In the genomic region with DNA sequence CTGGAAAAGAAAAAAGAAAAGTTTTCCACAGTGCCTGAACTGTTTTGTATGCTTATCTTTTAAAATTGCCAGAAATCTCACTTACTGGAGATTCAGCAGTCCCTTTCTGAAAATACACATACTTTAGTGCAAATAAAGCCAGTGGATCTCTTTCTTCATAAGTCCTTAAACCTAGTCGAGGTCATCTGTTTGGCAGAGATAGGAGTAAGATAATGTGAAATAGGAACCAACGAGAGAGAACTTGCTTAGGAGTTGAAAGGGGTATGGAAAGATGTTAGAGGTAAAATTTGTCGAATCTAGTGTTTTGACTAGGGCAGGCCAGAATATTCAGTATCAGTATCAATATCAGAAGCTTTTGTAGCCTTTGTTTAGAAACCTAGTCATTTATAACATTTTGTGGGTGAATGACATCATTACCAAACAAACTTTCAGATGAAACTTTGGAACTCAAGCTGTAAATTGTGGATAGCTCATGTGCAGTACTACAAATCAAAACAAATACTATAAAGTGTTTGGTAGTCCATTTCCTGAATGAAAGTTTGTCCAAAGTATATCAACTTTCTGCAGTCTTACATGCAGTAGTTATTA, we compare ENCODE assay signal across 7 cellular contexts. TPM values are rescaled to one million over a fixed set of nuclear protein-coding genes. Genes with fewer than 3 reads are reported as not detected.
DNase-seq lines count a peak whose midpoint lies in the region; ATAC-seq, FAIRE-seq and TF ChIP-seq lines count a peak whose summit lies in the region.
"Not testable (repeated sequence)": the region's sequence is repeated elsewhere in the genome, so short reads cannot be mapped to it uniquely, and the experiment has no call there.

No MANE protein-coding gene starts in this region.

- BruUV-seq in HepG2 (replicated peaks; lab: Mats Ljungman, UMichigan): TSS peak; percentile 30

- CTCF ChIA-PET in activated CD8-positive, alpha-beta T cell treated with anti-CD3 and anti-CD28 coated beads for 36 hours (lab: Charles Lee): interaction anchor here (0.7 kb wide), 1 partner anchor 569 kb away, joined by 3 read pairs; no protein-coding TSS in a partner anchor
- CTCF ChIA-PET in HepG2 (lab: Yijun Ruan, JAX; ENCODE audit: low intra/inter-chr PET ratio, low total read pairs): not testable (repeated sequence)

- H3K4me3 ChIP-seq in astrocyte (ENCODE audit: insufficient read depth, low read depth, low read length); HepG2 (replicated peaks in 1 of 3; ENCODE audit: insufficient read depth in 1 of 3, low read depth in 2 of 3, low read length in 3 of 3): not testable (repeated sequence)

- H3K27ac ChIP-seq in astrocyte (ENCODE audit: low read depth, low read length); HepG2 (ENCODE audit: extremely low read length, insufficient read depth, low read length): not testable (repeated sequence)

- not testable (repeated sequence) for H3K79me2 ChIP-seq in astrocyte (ENCODE audit: insufficient read depth, low read length); HepG2 (ENCODE audit: insufficient read depth, low read length)

- not testable (repeated sequence) for H3K4me3 Mint-ChIP-seq in activated CD8-positive, alpha-beta T cell treated with anti-CD3 and anti-CD28 coated beads for 36 hours; astrocyte (ENCODE audit: unreplicated experiment)

- H3K9me3 ChIP-seq in astrocyte (ENCODE audit: insufficient read depth, low read depth, low read length); HepG2 (ENCODE audit: low read length): not testable (repeated sequence)

- H3K27me3 ChIP-seq in astrocyte (ENCODE audit: insufficient read depth, low read length); HepG2 (ENCODE audit: control insufficient read depth in 1 of 2, insufficient read depth in 2 of 2, low read length in 2 of 2): not testable (repeated sequence)

- not testable (repeated sequence) for TF ChIP-seq POLR2A in HepG2 (IDR thresholded peaks at IDR 0.05; ENCODE audit: insufficient read depth in 1 of 2, low read depth in 2 of 2, low read length in 2 of 2)

- not testable (repeated sequence) for H3K36me3 ChIP-seq in astrocyte (ENCODE audit: insufficient read depth, low read length); HepG2 (replicated peaks in 1 of 2; ENCODE audit: control insufficient read depth in 1 of 2, insufficient read depth in 2 of 2, low read length in 2 of 2)

- not testable (repeated sequence) for H3K9me3 Mint-ChIP-seq in activated CD8-positive, alpha-beta T cell treated with anti-CD3 and anti-CD28 coated beads for 36 hours; astrocyte (ENCODE audit: unreplicated experiment)

- POLR2A ChIA-PET in activated CD8-positive, alpha-beta T cell treated with anti-CD3 and anti-CD28 coated beads for 36 hours (lab: Charles Lee); HepG2 (lab: Yijun Ruan, JAX): not testable (repeated sequence)

- not testable (repeated sequence) for H3K4me2 ChIP-seq in astrocyte (ENCODE audit: low read length); HepG2 (ENCODE audit: low read depth, low read length)

- H3K27ac Mint-ChIP-seq in activated CD8-positive, alpha-beta T cell treated with anti-CD3 and anti-CD28 coated beads for 36 hours; astrocyte (ENCODE audit: unreplicated experiment): not testable (repeated sequence)

- TF ChIP-seq EP300 in HepG2 (IDR thresholded peaks at IDR 0.05; ENCODE audit: low read depth in 2 of 2, low read length in 2 of 2); HepG2 (CRISPR knock-in tag; IDR thresholded peaks at IDR 0.05; ENCODE audit: borderline replicate concordance): not testable (repeated sequence)

- H3K36me3 Mint-ChIP-seq in activated CD8-positive, alpha-beta T cell treated with anti-CD3 and anti-CD28 coated beads for 36 hours (ENCODE audit: low read depth); astrocyte (ENCODE audit: low read depth, unreplicated experiment): not testable (repeated sequence)

- not testable (repeated sequence) for DNase-seq in activated CD8-positive, alpha-beta T cell treated with anti-CD3 and anti-CD28 coated beads for 36 hours; astrocyte (ENCODE audit: low read depth); HepG2 (ENCODE audit: low spot score)

- H2AFZ ChIP-seq in astrocyte (ENCODE audit: low read depth, low read length); HepG2 (ENCODE audit: low read length): not testable (repeated sequence)

- H4K20me1 ChIP-seq in astrocyte (ENCODE audit: insufficient read depth, low read length); HepG2 (ENCODE audit: insufficient read depth, low read length): not testable (repeated sequence)

- not testable (repeated sequence) for H3K4me1 Mint-ChIP-seq in activated CD8-positive, alpha-beta T cell treated with anti-CD3 and anti-CD28 coated beads for 36 hours (ENCODE audit: low read depth); astrocyte (ENCODE audit: low read depth, unreplicated experiment)

- FAIRE-seq in astrocyte (lab: Jason Lieb, UNC): peak; percentile 97
- FAIRE-seq in HepG2 (lab: Jason Lieb, UNC): not testable (repeated sequence)

- not testable (repeated sequence) for H3K27me3 Mint-ChIP-seq in activated CD8-positive, alpha-beta T cell treated with anti-CD3 and anti-CD28 coated beads for 36 hours; astrocyte (ENCODE audit: low read depth, unreplicated experiment)

- not testable (repeated sequence) for H3K4me1 ChIP-seq in astrocyte (ENCODE audit: insufficient read depth, low read length); HepG2 (ENCODE audit: insufficient read depth, low read length)

- peak; percentile 65 for ATAC-seq in GM18511 (IDR thresholded peaks at IDR 0.05; ENCODE audit: unreplicated experiment)
- ATAC-seq in GM21360 (IDR thresholded peaks at IDR 0.05; ENCODE audit: unreplicated experiment): peak; percentile 53
- peak; percentile 61 for ATAC-seq in HG02870 (IDR thresholded peaks at IDR 0.05; ENCODE audit: unreplicated experiment)
- ATAC-seq in HG03469 (IDR thresholded peaks at IDR 0.05; ENCODE audit: unreplicated experiment): peak; percentile 48
- peak; percentile 71 for ATAC-seq in activated CD8-positive, alpha-beta T cell treated with anti-CD3 and anti-CD28 coated beads for 36 hours
- not testable (repeated sequence) for ATAC-seq in HepG2

- not testable (repeated sequence) for H3K9ac ChIP-seq in astrocyte (ENCODE audit: low read length); HepG2 (ENCODE audit: insufficient read depth, low read depth, low read length)

- intact Hi-C loops in activated CD8-positive, alpha-beta T cell treated with anti-CD3 and anti-CD28 coated beads for 36 hours (cut with micrococcal nuclease); HepG2 (cut with micrococcal nuclease; ENCODE audit: unreplicated experiment): not testable (repeated sequence)

- WGBS in HepG2 (ENCODE audit: low lambda C conversion rate): 13% methylated on average over 3 of the region's 3 CpGs

- in situ Hi-C loops in HepG2 (cut with HindIII; ENCODE audit: extremely low pct_ligation_motif_present, low pct_unique_long_range_greater_than_20kb): not testable (repeated sequence)

- TF ChIP-seq CTCF in activated CD8-positive, alpha-beta T cell treated with anti-CD3 and anti-CD28 coated beads for 36 hours (IDR thresholded peaks at IDR 0.05); astrocyte (IDR thresholded peaks at IDR 0.05; ENCODE audit: insufficient read depth, low read depth, low read length); HepG2 (CRISPR knock-in tag; IDR thresholded peaks at IDR 0.05): not testable (repeated sequence)

- not testable (repeated sequence) for TF ChIP-seq RAD21 in HepG2 (CRISPR knock-in tag; IDR thresholded peaks at IDR 0.05)

RNA-seq across cellular contexts. Expression of a gene that starts 8.0 kb away (rescaled TPM):
- total RNA-seq in activated CD8-positive, alpha-beta T cell treated with anti-CD3 and anti-CD28 coated beads for 36 hours: 10 to 100 TPM; 41.4 to 46.2 TPM
- total RNA-seq in astrocyte (83.4 and 86.2 TPM in 2 replicates), HepG2 (2016; rRNA removed; fragmentation: Illumina TruSeq; extraction: Trizol) (37.8 and 70.3 TPM in 2 replicates)
- 6.4 and 8.5 TPM in 2 replicates for total RNA-seq in HepG2 (2016; cell fraction: cytosol; rRNA removed; fragmentation: Illumina TruSeq; extraction: Trizol; ENCODE audit: low read depth)
- total RNA-seq in HepG2 (2016; cell fraction: insoluble cytoplasmic fraction; rRNA removed; fragmentation: Illumina TruSeq; extraction: Trizol): 38.8 and 63.7 TPM in 2 replicates
- total RNA-seq in HepG2 (2016; cell fraction: membrane; rRNA removed; fragmentation: Illumina TruSeq; extraction: Trizol): 11.3 and 12.9 TPM in 2 replicates
- 34.7 and 43.5 TPM in 2 replicates for total RNA-seq in HepG2 (2016; cell fraction: nucleus; rRNA removed; fragmentation: Illumina TruSeq; extraction: Trizol)
- polyA plus RNA-seq in HepG2 (2011; rRNA removed): 21.0 and 21.9 TPM in 2 replicates
- polyA plus RNA-seq in HepG2 (2011; cell fraction: cytosol; rRNA removed): 11.2 and 17.5 TPM in 2 replicates
- polyA plus RNA-seq in HepG2 (2011; cell fraction: nucleus; rRNA removed): 12.8 TPM in 2 replicates
- 16.7 and 21.2 TPM in 2 replicates for polyA plus RNA-seq in HepG2 (2012)
- polyA plus RNA-seq in HepG2 (2016; cell fraction: cytosol; fragmentation: Illumina TruSeq; extraction: Trizol; ENCODE audit: low read depth): 1.3 and 1.5 TPM in 2 replicates
- polyA plus RNA-seq in HepG2 (2016; cell fraction: insoluble cytoplasmic fraction; fragmentation: Illumina TruSeq; extraction: Trizol; ENCODE audit: low read depth): 49.5 and 50.8 TPM in 2 replicates
- 4.3 and 4.7 TPM in 2 replicates for polyA plus RNA-seq in HepG2 (2016; cell fraction: membrane; fragmentation: Illumina TruSeq; extraction: Trizol; ENCODE audit: low read depth)
- polyA plus RNA-seq in HepG2 (2016; cell fraction: nucleus; fragmentation: Illumina TruSeq; extraction: Trizol; ENCODE audit: insufficient read depth, low read depth): 26.1 and 30.2 TPM in 2 replicates
- 23.8 and 23.9 TPM in 2 replicates for polyA minus RNA-seq in HepG2 (2011; rRNA and poly(A)+ RNA removed; ENCODE audit: low replicate concordance)
- polyA minus RNA-seq in HepG2 (2011; cell fraction: cytosol; rRNA and poly(A)+ RNA removed): 17.0 and 18.6 TPM in 2 replicates
- polyA minus RNA-seq in HepG2 (2011; cell fraction: nucleus; rRNA and poly(A)+ RNA removed): 85.0 and 88.5 TPM in 2 replicates

RNA-seq across cellular contexts. Expression of a gene that starts 18.9 kb away (rescaled TPM):
- 10 to 100 TPM; 25.0 to 26.1 TPM for total RNA-seq in activated CD8-positive, alpha-beta T cell treated with anti-CD3 and anti-CD28 coated beads for 36 hours
- total RNA-seq in astrocyte (11.0 and 11.6 TPM in 2 replicates), HepG2 (2016; rRNA removed; fragmentation: Illumina TruSeq; extraction: Trizol) (15.3 and 19.4 TPM in 2 replicates)
- total RNA-seq in HepG2 (2016; cell fraction: cytosol; rRNA removed; fragmentation: Illumina TruSeq; extraction: Trizol; ENCODE audit: low read depth): 1.1 and 1.7 TPM in 2 replicates
- total RNA-seq in HepG2 (2016; cell fraction: insoluble cytoplasmic fraction; rRNA removed; fragmentation: Illumina TruSeq; extraction: Trizol): 14.2 and 17.6 TPM in 2 replicates
- 3.7 and 4.0 TPM in 2 replicates for total RNA-seq in HepG2 (2016; cell fraction: membrane; rRNA removed; fragmentation: Illumina TruSeq; extraction: Trizol)
- 32.5 and 33.0 TPM in 2 replicates for total RNA-seq in HepG2 (2016; cell fraction: nucleus; rRNA removed; fragmentation: Illumina TruSeq; extraction: Trizol)
- polyA plus RNA-seq in HepG2 (2011; rRNA removed): 17.5 and 18.8 TPM in 2 replicates
- 4.6 and 6.7 TPM in 2 replicates for polyA plus RNA-seq in HepG2 (2011; cell fraction: cytosol; rRNA removed)
- polyA plus RNA-seq in HepG2 (2011; cell fraction: nucleus; rRNA removed): 76.3 and 87.2 TPM in 2 replicates
- 7.1 and 10.8 TPM in 2 replicates for polyA plus RNA-seq in HepG2 (2012)
- polyA plus RNA-seq in HepG2 (2016; cell fraction: cytosol; fragmentation: Illumina TruSeq; extraction: Trizol; ENCODE audit: low read depth): 0.76 and 0.86 TPM in 2 replicates
- 9.6 and 11.2 TPM in 2 replicates for polyA plus RNA-seq in HepG2 (2016; cell fraction: insoluble cytoplasmic fraction; fragmentation: Illumina TruSeq; extraction: Trizol; ENCODE audit: low read depth)
- 1.00 and 1.5 TPM in 2 replicates for polyA plus RNA-seq in HepG2 (2016; cell fraction: membrane; fragmentation: Illumina TruSeq; extraction: Trizol; ENCODE audit: low read depth)
- 40.7 TPM in 2 replicates for polyA plus RNA-seq in HepG2 (2016; cell fraction: nucleus; fragmentation: Illumina TruSeq; extraction: Trizol; ENCODE audit: insufficient read depth, low read depth)
- polyA minus RNA-seq in HepG2 (2011; rRNA and poly(A)+ RNA removed; ENCODE audit: low replicate concordance): 49.5 and 51.5 TPM in 2 replicates
- 5.2 and 7.5 TPM in 2 replicates for polyA minus RNA-seq in HepG2 (2011; cell fraction: cytosol; rRNA and poly(A)+ RNA removed)
- 42.9 and 45.1 TPM in 2 replicates for polyA minus RNA-seq in HepG2 (2011; cell fraction: nucleus; rRNA and poly(A)+ RNA removed)
